8 cellular contexts compared by ENCODE assay signal in the genomic region with DNA sequence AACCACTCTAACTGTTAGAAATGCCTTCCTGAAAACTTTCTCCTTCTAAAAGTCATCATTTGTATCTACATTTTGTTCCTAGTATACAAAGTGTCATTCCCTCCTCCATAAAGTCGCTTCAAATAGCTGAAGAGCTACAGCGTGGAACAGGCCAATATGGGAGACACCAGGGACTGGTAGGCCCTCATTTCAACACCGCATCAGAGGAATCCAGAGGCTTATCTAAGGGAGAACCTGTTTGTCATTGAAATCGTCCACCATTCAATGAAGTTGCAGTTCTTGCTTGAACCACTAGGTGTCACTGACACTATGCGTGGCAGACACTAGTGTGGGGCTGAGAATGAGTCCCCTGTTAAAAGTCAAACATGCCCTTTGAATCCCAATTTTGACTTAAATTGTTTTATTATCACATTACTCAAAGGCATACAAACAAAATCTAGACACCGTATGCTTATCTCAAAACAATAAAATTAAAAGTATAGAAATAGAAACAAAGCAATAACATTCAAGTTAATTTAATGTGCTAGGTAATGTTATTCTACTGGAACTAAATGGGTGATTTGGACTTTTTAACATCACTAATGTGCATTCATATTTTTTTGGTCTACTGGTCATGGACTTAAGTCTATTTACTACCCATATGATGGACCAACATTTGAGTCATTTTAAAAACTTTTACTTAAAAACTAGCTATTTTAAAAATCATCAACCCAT.
DNase-seq lines count a peak whose midpoint lies in the region; ATAC-seq and TF ChIP-seq lines count a peak whose summit lies in the region.

No MANE protein-coding gene starts in this region.

- no peak overlapping the region for H3K9ac ChIP-seq in liver (ENCODE audit: low read depth in 1 of 2, low read length in 2 of 2)

- no peak overlapping the region for H3K27ac ChIP-seq in liver (ENCODE audit: low read depth in 1 of 2, low read length in 2 of 2)

- WGBS in liver: 2% methylated on average over 6 of the region's 6 CpGs

- no peak overlapping the region for H3K4me3 ChIP-seq in LNCaP clone FGC (ENCODE audit: low read depth, low read length)
- H3K4me3 ChIP-seq in liver (ENCODE audit: low read depth in 1 of 3, low read length in 3 of 3): no peak overlapping the region

- TF ChIP-seq CTCF in LNCaP clone FGC (IDR thresholded peaks at IDR 0.05; ENCODE audit: control insufficient read depth, extremely low read depth, insufficient read depth) (peak; percentile 82), liver (IDR thresholded peaks at IDR 0.05; ENCODE audit: low read depth, low read length, missing input control) (peak; percentile 82)

- no peak for ATAC-seq in GM18505 (IDR thresholded peaks at IDR 0.05; ENCODE audit: unreplicated experiment)

- H3K27me3 ChIP-seq in liver (ENCODE audit: control insufficient read depth in 4 of 4, insufficient read depth in 4 of 4, low read length in 3 of 4): peaks cover 0 to 2% (median 0%) of the 10 kb centered on the region in 4 donors

- DNase-seq in stimulated activated CD4-positive, alpha-beta T cell treated with anti-CD3 and anti-CD28 coated beads, Interleukin-12 subunit alpha, Interleukin-12 subunit beta, amount 100 ng/mL, for 48 hours (ENCODE audit: low read depth in 2 of 3, low spot score in 1 of 3): peak; percentile 9 to 65 (median 19)
- DNase-seq in stimulated activated CD4-positive, alpha-beta T cell treated with anti-CD3 and anti-CD28 coated beads, Interleukin-12 subunit alpha, Interleukin-12 subunit beta, amount 100 ng/mL, for 4 hours: no peak
- DNase-seq in LNCaP clone FGC (ENCODE audit: low read depth): peak; percentile 15
- DNase-seq in SW480 (ENCODE audit: low spot score): peak; percentile 51
- DNase-seq in dedifferentiated amniotic fluid mesenchymal stem cell (ENCODE audit: extremely low spot score): peak; percentile 68
- peak; percentile 87 for DNase-seq in superior temporal gyrus (ENCODE audit: extremely low spot score)

- no peak for TF ChIP-seq POLR2A in GM18505 (IDR thresholded peaks at IDR 0.05; ENCODE audit: borderline replicate concordance, extremely low read depth, insufficient read depth, insufficient read length)

- TF ChIP-seq RAD21 in liver (IDR thresholded peaks at IDR 0.05): peak; percentile 95 to 97

- H3K9me3 ChIP-seq in liver (ENCODE audit: control insufficient read depth in 4 of 4, low read length in 3 of 4): no peaks in the 10 kb centered on the region

- H3K36me3 ChIP-seq in liver (ENCODE audit: control insufficient read depth in 4 of 4, insufficient read depth in 3 of 4, low read depth in 1 of 4, low read length in 3 of 4): no peaks in the 10 kb centered on the region

- H3K4me1 ChIP-seq in liver (ENCODE audit: control insufficient read depth in 4 of 4, insufficient read depth in 4 of 4, low read length in 3 of 4): no peaks in the 10 kb centered on the region

TF ChIP-seq in liver, 16 proteins besides CTCF, POLR2A, EP300 and RAD21:
- TF ChIP-seq GABPA (IDR thresholded peaks at IDR 0.05 in 1 of 2, conservative IDR thresholded peaks at IDR 0.05 in 1 of 2): no peak
TF ChIP-seq in liver: peak in this region for 0.
